26 cellular contexts compared by ENCODE assay signal in genomic region chr18:23556145-23556780, GRCh38.
"Had no signal": no experiment of that assay in that cellular context is flagged by ENCODE, and none has a peak within 500 bp of the region (broad histone marks: within the 10 kb centered on the region; RNA-seq: fewer than 3 reads in every experiment).

No MANE protein-coding gene starts in this region.

- H3K27me3 ChIP-seq: colonic mucosa, gastrocnemius medialis, stomach, thyroid gland, vagina had no signal

- H3K27me3 Mint-ChIP-seq: dendritic cell treated with granulocyte-macrophage colony-stimulating factor and Interleukin-4, amounts not matched to agents 40 ng/mL and 50 ng/mL, for 4 days; naive thymus-derived CD8-positive, alpha-beta T cell; progenitor cell of endocrine pancreas had no signal

- H3K4me3 Mint-ChIP-seq: dendritic cell treated with granulocyte-macrophage colony-stimulating factor and Interleukin-4, amounts not matched to agents 40 ng/mL and 50 ng/mL, for 4 days; endodermal cell; naive thymus-derived CD8-positive, alpha-beta T cell; neural crest cell had no signal

- H3K9ac ChIP-seq: parathyroid adenoma had no signal

- ATAC-seq: esophagus mucosa; gastrocnemius medialis; lower lobe of right lung; naive thymus-derived CD8-positive, alpha-beta T cell; sciatic nerve had no signal

- H3K4me1 ChIP-seq: colonic mucosa, gastrocnemius medialis, left ventricle myocardium inferior, parathyroid adenoma, stomach, vagina had no signal

- H3K4me3 ChIP-seq: colonic mucosa, gastrocnemius medialis, left ventricle myocardium inferior, lower lobe of right lung, smooth muscle cell, stomach, thyroid gland, vagina had no signal

- H3K27ac ChIP-seq: colonic mucosa, epithelial cell of prostate, gastrocnemius medialis, left ventricle myocardium inferior, lower lobe of right lung, parathyroid adenoma, stomach, thyroid gland, vagina had no signal

- H2AFZ ChIP-seq: parathyroid adenoma had no signal

- FAIRE-seq: kidney had no signal

- H3K9me3 Mint-ChIP-seq: dendritic cell treated with granulocyte-macrophage colony-stimulating factor and Interleukin-4, amounts not matched to agents 40 ng/mL and 50 ng/mL, for 4 days; endodermal cell; naive thymus-derived CD8-positive, alpha-beta T cell; neural crest cell had no signal

- DNase-seq: colonic mucosa; effector CD8-positive, alpha-beta T cell; endodermal cell; foreskin fibroblast; gastrocnemius medialis; head of caudate nucleus; kidney; left ventricle myocardium inferior; lower lobe of right lung; naive thymus-derived CD8-positive, alpha-beta T cell; stimulated activated CD4-positive, alpha-beta T cell treated with anti-CD3 and anti-CD28 coated beads, Interleukin-12 subunit alpha, Interleukin-12 subunit beta, amount 100 ng/mL, for 4 hours; stimulated activated CD4-positive, alpha-beta T cell treated with anti-CD3 and anti-CD28 coated beads, Interleukin-1b, Interleukin-23, amount 100 ng/mL, for 48 hours; stimulated activated CD4-positive, alpha-beta T cell treated with anti-CD3 and anti-CD28 coated beads, Interleukin-4, amount 100 ng/mL, for 1 hour; stimulated activated CD8-positive, alpha-beta memory T cell treated with anti-CD3 and anti-CD28 coated beads, Interleukin-4, amount 100 ng/mL, for 48 hours; stimulated activated naive CD4-positive, alpha-beta T cell treated with Interleukin-2 at 50 U/mL for 16 hours; stomach; thyroid gland had no signal

- H3K4me1 Mint-ChIP-seq: endodermal cell, neural crest cell had no signal

- H3K27ac Mint-ChIP-seq: dendritic cell treated with granulocyte-macrophage colony-stimulating factor and Interleukin-4, amounts not matched to agents 40 ng/mL and 50 ng/mL, for 4 days; endodermal cell; naive thymus-derived CD8-positive, alpha-beta T cell; progenitor cell of endocrine pancreas had no signal

- H3K4me2 ChIP-seq: smooth muscle cell had no signal

- H3K9me3 ChIP-seq: colonic mucosa, gastrocnemius medialis, left ventricle myocardium inferior, lower lobe of right lung, stomach, thyroid gland, vagina had no signal
